11 cellular contexts compared by ENCODE assay signal in genomic region chr19:2045501-2046045, GRCh38. TPM values are rescaled to one million over a fixed set of nuclear protein-coding genes. Genes with fewer than 3 reads are reported as not detected.
DNase-seq lines count a peak whose midpoint lies in the region; ATAC-seq, FAIRE-seq and TF ChIP-seq lines count a peak whose summit lies in the region.
"Had no signal": no experiment of that assay in that cellular context is flagged by ENCODE, and none has a peak within 500 bp of the region (broad histone marks: within the 10 kb centered on the region; RNA-seq: fewer than 3 reads in every experiment).

No MANE protein-coding gene starts in this region.

- no peaks in the 10 kb centered on the region for H3K9me3 Mint-ChIP-seq in activated CD4-positive, alpha-beta T cell treated with anti-CD3 and anti-CD28 coated beads, Interleukin-2, amount 10 ng/mL, durations not matched to agents 24 days and 14 days
- no peaks in the 10 kb centered on the region for H3K9me3 Mint-ChIP-seq in activated CD4-positive, alpha-beta T cell treated with anti-CD3 and anti-CD28 coated beads for 36 hours (ENCODE audit: low read depth)
- H3K9me3 Mint-ChIP-seq: nephron progenitor cell had no signal

- H3K4me1 Mint-ChIP-seq in activated CD4-positive, alpha-beta T cell treated with anti-CD3 and anti-CD28 coated beads, Interleukin-2, amount 10 ng/mL, durations not matched to agents 24 days and 14 days, result peaks cover 27% of the 10 kb centered on the region
- peaks cover 39% of the 10 kb centered on the region for H3K4me1 Mint-ChIP-seq in activated CD4-positive, alpha-beta T cell treated with anti-CD3 and anti-CD28 coated beads for 36 hours

- no peaks in the 10 kb centered on the region for H3K27me3 ChIP-seq in GM12878 (replicated peaks in 1 of 2; ENCODE audit: control insufficient read depth in 2 of 2, insufficient read depth in 2 of 2, low read length in 1 of 2)
- H3K27me3 ChIP-seq in tibial nerve, result no peaks in the 10 kb centered on the region

- peak; percentile 66 for DNase-seq in activated CD4-positive, alpha-beta T cell treated with anti-CD3 and anti-CD28 coated beads, Interleukin-2, amount 10 ng/mL, durations not matched to agents 24 days and 14 days
- no peak for DNase-seq in activated CD4-positive, alpha-beta T cell treated with anti-CD3 and anti-CD28 coated beads for 36 hours
- no peak for DNase-seq in GM12878 (ENCODE audit: low read depth, low spot score)
- DNase-seq in lower leg skin (ENCODE audit: low spot score in 2 of 2), result peak; percentile 24 to 87
- no peak for DNase-seq in tibial nerve (ENCODE audit: low spot score in 2 of 2)
- DNase-seq in stimulated activated naive CD8-positive, alpha-beta T cell treated with anti-CD3 and anti-CD28 coated beads, Interleukin-15, Interleukin-2, amounts not matched to agents 100 U/mL and 50 U/mL, for 24 hours, result no peak
- no peak for DNase-seq in NCI-H774 (lab: John Stamatoyannopoulos, UW)
- DNase-seq: activated T-cell treated with anti-CD3 and anti-CD28 coated beads for 4 hours, nephron progenitor cell, SHP77 had no signal

- 0 out of 2 replicates have a peak overlapping the region, but pooled peaks have one; percentile 2 for H3K4me2 ChIP-seq in GM12878 (ENCODE audit: control insufficient read depth, insufficient read depth)

- peaks cover 16 to 17% of the 10 kb centered on the region in 2 experiments for H3K36me3 ChIP-seq in GM12878 (ENCODE audit: control insufficient read depth in 2 of 2, insufficient read depth in 2 of 2, low read length in 1 of 2)
- H3K36me3 ChIP-seq in tibial nerve, result peaks cover 0 to 64% (median 26%) of the 10 kb centered on the region in 3 donors

- peaks cover 75% of the 10 kb centered on the region for H3K79me2 ChIP-seq in GM12878 (ENCODE audit: control insufficient read depth, insufficient read depth, low read length)

- no peak for FAIRE-seq in GM12878 (lab: Jason Lieb, UNC)

- TF ChIP-seq EP300 in GM12878 (IDR thresholded peaks at IDR 0.05; ENCODE audit: borderline replicate concordance in 1 of 2, control insufficient read depth in 1 of 2, low read depth in 2 of 2, low read length in 2 of 2), result no peak
- no peak for TF ChIP-seq EP300 in tibial nerve (IDR thresholded peaks at IDR 0.05)

- RAD21 ChIA-PET in GM12878 (lab: Charles Lee; ENCODE audit: unreplicated experiment), result interaction anchor here (0.5 kb wide), 2 partner anchors 26 to 40 kb away, joined by 3 to 4 read pairs; no protein-coding TSS in a partner anchor

- H3K4me3 ChIP-seq in GM12878 (no peak overlapping the region), lower leg skin (ENCODE audit: low read depth, poor library complexity, severe bottlenecking) (no peak overlapping the region), tibial nerve (peak overlapping the region in 1 of 4 donors; percentile 8)

- POLR2A ChIA-PET in activated CD4-positive, alpha-beta T cell treated with anti-CD3 and anti-CD28 coated beads for 36 hours (lab: Charles Lee), result no interaction called here
- POLR2A ChIA-PET in GM12878 (lab: Charles Lee), result no interaction called here

- WGBS in GM12878 (ENCODE audit: insufficient coverage, insufficient replicate concordance, low lambda C conversion rate, missing lambda C conversion rate), result 63% methylated on average over 11 of the region's 14 CpGs
- 33 to 42% methylated on average over 11 to 12 of the region's 14 CpGs for WGBS in lower leg skin, 2 donors
- 55 to 58% methylated on average over 11 to 14 of the region's 14 CpGs for WGBS in tibial nerve, 2 donors

- no peak for ATAC-seq in activated CD4-positive, alpha-beta T cell treated with anti-CD3 and anti-CD28 coated beads for 36 hours
- ATAC-seq in GM12878 (no peak), GM21576 (IDR thresholded peaks at IDR 0.05; ENCODE audit: unreplicated experiment) (no peak)
- ATAC-seq in stimulated activated naive CD8-positive, alpha-beta T cell treated with anti-CD3 and anti-CD28 coated beads, Interleukin-15, Interleukin-2, amounts not matched to agents 100 U/mL and 50 U/mL, for 24 hours, result no peak

- no peak overlapping the region for H3K27ac Mint-ChIP-seq in activated CD4-positive, alpha-beta T cell treated with anti-CD3 and anti-CD28 coated beads, Interleukin-2, amount 10 ng/mL, durations not matched to agents 24 days and 14 days
- H3K27ac Mint-ChIP-seq in activated CD4-positive, alpha-beta T cell treated with anti-CD3 and anti-CD28 coated beads for 36 hours, result no peak overlapping the region

- H3K27ac ChIP-seq in GM12878 (ENCODE audit: control insufficient read depth, insufficient read depth) (no peak overlapping the region), tibial nerve (peak overlapping the region; percentile 99)

- H3K9me3 ChIP-seq in GM12878 (replicated peaks; ENCODE audit: control insufficient read depth, insufficient read depth, low read length), result no peaks in the 10 kb centered on the region
- H3K9me3 ChIP-seq in tibial nerve, result no peaks in the 10 kb centered on the region

- no peak overlapping the region for H3K4me3 Mint-ChIP-seq in activated CD4-positive, alpha-beta T cell treated with anti-CD3 and anti-CD28 coated beads, Interleukin-2, amount 10 ng/mL, durations not matched to agents 24 days and 14 days
- H3K4me3 Mint-ChIP-seq in activated CD4-positive, alpha-beta T cell treated with anti-CD3 and anti-CD28 coated beads for 36 hours, result no peak overlapping the region
- H3K4me3 Mint-ChIP-seq: nephron progenitor cell had no signal

- H3K27me3 Mint-ChIP-seq in activated CD4-positive, alpha-beta T cell treated with anti-CD3 and anti-CD28 coated beads, Interleukin-2, amount 10 ng/mL, durations not matched to agents 24 days and 14 days, result no peaks in the 10 kb centered on the region
- H3K27me3 Mint-ChIP-seq in activated CD4-positive, alpha-beta T cell treated with anti-CD3 and anti-CD28 coated beads for 36 hours, result no peaks in the 10 kb centered on the region

- no peak for TF ChIP-seq RAD21 in GM12878 (IDR thresholded peaks at IDR 0.05; ENCODE audit: insufficient read depth, low read depth, low read length)

- in situ Hi-C loops in GM12878 (cut with MboI), result no loop called here

- TF ChIP-seq CTCF in GM12878 (IDR thresholded peaks at IDR 0.05 in 2 of 3, conservative IDR thresholded peaks at IDR 0.05 in 1 of 3; ENCODE audit: control insufficient read depth in 2 of 3, extremely low read depth in 1 of 3, insufficient read depth in 1 of 3, low read depth in 3 of 3, low read length in 3 of 3) (no peak), lower leg skin (IDR thresholded peaks at IDR 0.05) (no peak), tibial nerve (IDR thresholded peaks at IDR 0.05) (no peak)

- H2AFZ ChIP-seq in GM12878 (ENCODE audit: control insufficient read depth, low read depth, low read length), result no peak overlapping the region

- intact Hi-C loops in activated CD4-positive, alpha-beta T cell treated with anti-CD3 and anti-CD28 coated beads, Interleukin-2, amount 10 ng/mL, durations not matched to agents 24 days and 14 days (cut with micrococcal nuclease), result no loop called here
- intact Hi-C loops in activated CD4-positive, alpha-beta T cell treated with anti-CD3 and anti-CD28 coated beads for 36 hours (cut with DNase I, micrococcal nuclease), result no loop called here
- intact Hi-C loops in GM12878 (cut with micrococcal nuclease; ENCODE audit: unreplicated experiment), result no loop called here
- intact Hi-C loops in lower leg skin (cut with DNase I; ENCODE audit: low total_unique reads), result no loop called here

- H3K4me1 ChIP-seq in GM12878 (ENCODE audit: control insufficient read depth, insufficient read depth, low read length) (peaks cover 48% of the 10 kb centered on the region), tibial nerve (peaks cover 0 to 91% (median 87%) of the 10 kb centered on the region in 4 donors)

- no peak overlapping the region for H3K9ac ChIP-seq in GM12878 (ENCODE audit: control insufficient read depth, insufficient read depth, low read length)

- BruUV-seq in GM12878 (replicated peaks; lab: Mats Ljungman, UMichigan), result no TSS peak

- peaks cover 29% of the 10 kb centered on the region for H3K36me3 Mint-ChIP-seq in activated CD4-positive, alpha-beta T cell treated with anti-CD3 and anti-CD28 coated beads, Interleukin-2, amount 10 ng/mL, durations not matched to agents 24 days and 14 days (ENCODE audit: low read depth)
- peaks cover 16% of the 10 kb centered on the region for H3K36me3 Mint-ChIP-seq in activated CD4-positive, alpha-beta T cell treated with anti-CD3 and anti-CD28 coated beads for 36 hours (ENCODE audit: low read depth)

- CTCF ChIA-PET in activated CD4-positive, alpha-beta T cell treated with anti-CD3 and anti-CD28 coated beads for 36 hours (lab: Charles Lee), result no interaction called here
- CTCF ChIA-PET in GM12878 (lab: Yijun Ruan, JAX), result no interaction called here

- no peak for TF ChIP-seq POLR2A in GM12878 (IDR thresholded peaks at IDR 0.05; ENCODE audit: low read depth, low read length)
- TF ChIP-seq POLR2A in lower leg skin (IDR thresholded peaks at IDR 0.05), result no peak
- TF ChIP-seq POLR2A in tibial nerve (IDR thresholded peaks at IDR 0.05), result no peak

- SMC1A ChIA-PET in GM12878 (lab: Charles Lee; ENCODE audit: uncharacterized antibody, unreplicated experiment), result no interaction called here

- peaks cover 14% of the 10 kb centered on the region for H4K20me1 ChIP-seq in GM12878 (ENCODE audit: control insufficient read depth, insufficient read depth)

RNA-seq across cellular contexts. Expression of gene MKNK2, which starts 5.5 kb away (rescaled TPM):
- total RNA-seq in activated CD4-positive, alpha-beta T cell treated with anti-CD3 and anti-CD28 coated beads, Interleukin-2, amount 10 ng/mL, durations not matched to agents 24 days and 14 days, result 159 and 169 TPM in 2 replicates
- 100 to 1,000 TPM; 139 to 155 TPM for total RNA-seq in activated CD4-positive, alpha-beta T cell treated with anti-CD3 and anti-CD28 coated beads for 36 hours
- 200 and 243 TPM in 2 replicates for total RNA-seq in GM12878 (2013; cell fraction: nucleolus; rRNA removed)
- total RNA-seq in GM12878 (2014; rRNA removed) (159 and 168 TPM in 2 replicates), GM12878 (2014; rRNA removed; fragmentation: Illumina TruSeq; extraction: Trizol) (70.3 and 77.9 TPM in 2 replicates), GM12878 (2021) (365 and 378 TPM in 2 replicates), lower leg skin (100 to 1,000 TPM; 224 to 367 (median 251) TPM), tibial nerve (100 to 1,000 TPM; 126 to 265 (median 152) TPM)
- 99.4 TPM for polyA plus RNA-seq in GM12878 (2011; ENCODE audit: low read depth)
- polyA plus RNA-seq in GM12878 (2011; rRNA removed) (113 and 223 TPM in 2 replicates), GM12878 (2014; fragmentation: Illumina TruSeq; extraction: Trizol) (29.6 and 61.9 TPM in 2 replicates), GM12878 (2014; fragmentation: Nextera tagmentation; extraction: Ambion mirVana) (10 to 100 TPM in 1 of 2 experiments, 1 to 10 TPM in 1; 9.6 to 17.6 TPM), GM12878 (2014; rRNA removed) (195 and 218 TPM in 2 replicates), GM12878 (2016; fragmentation: Nextera tagmentation; extraction: Ambion mirVana) (10 to 100 TPM; 38.3 to 53.3 TPM)
- polyA plus RNA-seq in GM12878 (2011; cell fraction: cytosol; rRNA removed), result 264 and 354 TPM in 2 replicates
- 566 and 615 TPM in 2 replicates for polyA plus RNA-seq in GM12878 (2011; cell fraction: nucleus; rRNA removed)
- 257 and 345 TPM in 2 replicates for polyA plus RNA-seq in GM12878 (2012)
- 188 and 408 TPM in 2 replicates for polyA minus RNA-seq in GM12878 (2011; rRNA and poly(A)+ RNA removed)
- polyA minus RNA-seq in GM12878 (2011; cell fraction: cytosol; rRNA and poly(A)+ RNA removed), result 223 and 291 TPM in 2 replicates
- 114 and 130 TPM in 2 replicates for polyA minus RNA-seq in GM12878 (2011; cell fraction: nucleus; rRNA and poly(A)+ RNA removed)

RNA-seq across cellular contexts. Expression of gene BTBD2, which starts 30.1 kb away (rescaled TPM):
- 25.8 and 30.2 TPM in 2 replicates for total RNA-seq in activated CD4-positive, alpha-beta T cell treated with anti-CD3 and anti-CD28 coated beads, Interleukin-2, amount 10 ng/mL, durations not matched to agents 24 days and 14 days
- 10 to 100 TPM; 46.7 to 61.8 TPM for total RNA-seq in activated CD4-positive, alpha-beta T cell treated with anti-CD3 and anti-CD28 coated beads for 36 hours
- 28.6 and 36.5 TPM in 2 replicates for total RNA-seq in GM12878 (2013; cell fraction: nucleolus; rRNA removed)
- 18.3 and 19.9 TPM in 2 replicates for total RNA-seq in GM12878 (2014; rRNA removed)
- 8.2 and 10.6 TPM in 2 replicates for total RNA-seq in GM12878 (2014; rRNA removed; fragmentation: Illumina TruSeq; extraction: Trizol)
- total RNA-seq in GM12878 (2021), result 62.2 and 66.2 TPM in 2 replicates
- 14.1 TPM for polyA plus RNA-seq in GM12878 (2011; ENCODE audit: low read depth)
- polyA plus RNA-seq in GM12878 (2011; rRNA removed), result 8.8 and 18.6 TPM in 2 replicates
- polyA plus RNA-seq in GM12878 (2011; cell fraction: cytosol; rRNA removed), result 17.6 and 23.3 TPM in 2 replicates
- polyA plus RNA-seq in GM12878 (2011; cell fraction: nucleus; rRNA removed), result 31.2 and 32.5 TPM in 2 replicates
- 56.8 and 72.7 TPM in 2 replicates for polyA plus RNA-seq in GM12878 (2012)
- polyA plus RNA-seq in GM12878 (2014; fragmentation: Illumina TruSeq; extraction: Trizol), result 3.2 and 10.1 TPM in 2 replicates
- under 1 TPM; 0.13 to 0.37 TPM for polyA plus RNA-seq in GM12878 (2014; fragmentation: Nextera tagmentation; extraction: Ambion mirVana)
- polyA plus RNA-seq in GM12878 (2014; rRNA removed), result 45.4 and 50.9 TPM in 2 replicates
- polyA plus RNA-seq in GM12878 (2016; fragmentation: Nextera tagmentation; extraction: Ambion mirVana), result 1 to 10 TPM; 4.5 to 5.5 TPM
- 7.7 and 16.5 TPM in 2 replicates for polyA minus RNA-seq in GM12878 (2011; rRNA and poly(A)+ RNA removed)
- 16.2 TPM in 2 replicates for polyA minus RNA-seq in GM12878 (2011; cell fraction: cytosol; rRNA and poly(A)+ RNA removed)
- 5.9 and 13.0 TPM in 2 replicates for polyA minus RNA-seq in GM12878 (2011; cell fraction: nucleus; rRNA and poly(A)+ RNA removed)
- 10 to 100 TPM; 85.0 to 99.3 (median 94.9) TPM for total RNA-seq in lower leg skin
- 10 to 100 TPM; 54.0 to 94.5 (median 73.5) TPM for total RNA-seq in tibial nerve

RNA-seq across cellular contexts. Expression of gene MOB3A, which starts 50.6 kb away (rescaled TPM):
- 184 and 185 TPM in 2 replicates for total RNA-seq in activated CD4-positive, alpha-beta T cell treated with anti-CD3 and anti-CD28 coated beads, Interleukin-2, amount 10 ng/mL, durations not matched to agents 24 days and 14 days
- total RNA-seq in activated CD4-positive, alpha-beta T cell treated with anti-CD3 and anti-CD28 coated beads for 36 hours, result 100 to 1,000 TPM; 148 to 156 TPM
- 153 and 159 TPM in 2 replicates for total RNA-seq in GM12878 (2013; cell fraction: nucleolus; rRNA removed)
- 56.6 and 69.6 TPM in 2 replicates for total RNA-seq in GM12878 (2014; rRNA removed)
- 32.7 and 40.5 TPM in 2 replicates for total RNA-seq in GM12878 (2014; rRNA removed; fragmentation: Illumina TruSeq; extraction: Trizol)
- 176 and 181 TPM in 2 replicates for total RNA-seq in GM12878 (2021)
- 73.8 TPM for polyA plus RNA-seq in GM12878 (2011; ENCODE audit: low read depth)
- polyA plus RNA-seq in GM12878 (2011; rRNA removed), result 71.7 and 229 TPM in 2 replicates
- polyA plus RNA-seq in GM12878 (2011; cell fraction: cytosol; rRNA removed), result 315 and 350 TPM in 2 replicates
- polyA plus RNA-seq in GM12878 (2011; cell fraction: nucleus; rRNA removed), result 137 and 163 TPM in 2 replicates
- 168 TPM in 2 replicates for polyA plus RNA-seq in GM12878 (2012)
- polyA plus RNA-seq in GM12878 (2014; fragmentation: Illumina TruSeq; extraction: Trizol), result 54.2 and 82.9 TPM in 2 replicates
- polyA plus RNA-seq in GM12878 (2014; fragmentation: Nextera tagmentation; extraction: Ambion mirVana), result 10 to 100 TPM in 1 of 2 experiments, 1 to 10 TPM in 1; 7.5 to 10.9 TPM
- 123 and 147 TPM in 2 replicates for polyA plus RNA-seq in GM12878 (2014; rRNA removed)
- polyA plus RNA-seq in GM12878 (2016; fragmentation: Nextera tagmentation; extraction: Ambion mirVana), result 10 to 100 TPM; 79.3 to 79.5 TPM
- 236 and 392 TPM in 2 replicates for polyA minus RNA-seq in GM12878 (2011; rRNA and poly(A)+ RNA removed)
- polyA minus RNA-seq in GM12878 (2011; cell fraction: cytosol; rRNA and poly(A)+ RNA removed), result 239 TPM in 2 replicates
- polyA minus RNA-seq in GM12878 (2011; cell fraction: nucleus; rRNA and poly(A)+ RNA removed), result 54.2 and 86.9 TPM in 2 replicates
- total RNA-seq in lower leg skin, result 10 to 100 TPM; 26.4 to 46.0 (median 34.5) TPM
- 10 to 100 TPM; 31.7 to 70.8 (median 35.2) TPM for total RNA-seq in tibial nerve

RNA-seq across cellular contexts. Expression of gene IZUMO4, which starts 51.1 kb away (rescaled TPM):
- 9.5 and 10.0 TPM in 2 replicates for total RNA-seq in activated CD4-positive, alpha-beta T cell treated with anti-CD3 and anti-CD28 coated beads, Interleukin-2, amount 10 ng/mL, durations not matched to agents 24 days and 14 days
- 10 to 100 TPM; 15.2 to 16.6 TPM for total RNA-seq in activated CD4-positive, alpha-beta T cell treated with anti-CD3 and anti-CD28 coated beads for 36 hours
- total RNA-seq in GM12878 (2013; cell fraction: nucleolus; rRNA removed), result 35.1 and 37.8 TPM in 2 replicates
- total RNA-seq in GM12878 (2014; rRNA removed), result 20.7 and 22.3 TPM in 2 replicates
- total RNA-seq in GM12878 (2014; rRNA removed; fragmentation: Illumina TruSeq; extraction: Trizol), result 7.2 and 7.6 TPM in 2 replicates
- total RNA-seq in GM12878 (2021), result 12.0 and 14.6 TPM in 2 replicates
- polyA plus RNA-seq in GM12878 (2011; ENCODE audit: low read depth), result 16.5 TPM
- 14.2 and 22.9 TPM in 2 replicates for polyA plus RNA-seq in GM12878 (2011; rRNA removed)
- polyA plus RNA-seq in GM12878 (2011; cell fraction: cytosol; rRNA removed), result 23.3 and 39.9 TPM in 2 replicates
- 285 and 407 TPM in 2 replicates for polyA plus RNA-seq in GM12878 (2011; cell fraction: nucleus; rRNA removed)
- polyA plus RNA-seq in GM12878 (2012), result 52.8 and 57.2 TPM in 2 replicates
- polyA plus RNA-seq in GM12878 (2014; fragmentation: Illumina TruSeq; extraction: Trizol), result 3.8 and 7.3 TPM in 2 replicates
- polyA plus RNA-seq in GM12878 (2014; fragmentation: Nextera tagmentation; extraction: Ambion mirVana), result 1 to 10 TPM in 1 of 2 experiments, under 1 TPM in 1; 0.53 to 1.9 TPM
- 27.1 and 30.3 TPM in 2 replicates for polyA plus RNA-seq in GM12878 (2014; rRNA removed)
- 1 to 10 TPM; 5.5 to 6.9 TPM for polyA plus RNA-seq in GM12878 (2016; fragmentation: Nextera tagmentation; extraction: Ambion mirVana)
- polyA minus RNA-seq in GM12878 (2011; rRNA and poly(A)+ RNA removed), result 7.2 and 11.1 TPM in 2 replicates
- polyA minus RNA-seq in GM12878 (2011; cell fraction: cytosol; rRNA and poly(A)+ RNA removed), result 4.0 and 5.9 TPM in 2 replicates
- polyA minus RNA-seq in GM12878 (2011; cell fraction: nucleus; rRNA and poly(A)+ RNA removed), result 23.2 and 25.0 TPM in 2 replicates
- total RNA-seq in lower leg skin, result 1 to 10 TPM in 3 of 4 donors, under 1 TPM in 1; 0.25 to 8.8 (median 4.3) TPM
- 10 to 100 TPM; 28.6 to 46.3 (median 33.2) TPM for total RNA-seq in tibial nerve

Comparison
In these comparisons a context has a peak if more than half of its experiments do, and no peak if none do; other contexts are left out.
1. DNase-seq: peak in activated CD4-positive, alpha-beta T cell treated with anti-CD3 and anti-CD28 coated beads, Interleukin-2, amount 10 ng/mL, durations not matched to agents 24 days and 14 days (single experiment) and lower leg skin (2 of 2); none in activated CD4-positive, alpha-beta T cell treated with anti-CD3 and anti-CD28 coated beads for 36 hours (single experiment), GM12878 (single experiment), tibial nerve (0 of 2), stimulated activated naive CD8-positive, alpha-beta T cell treated with anti-CD3 and anti-CD28 coated beads, Interleukin-15, Interleukin-2, amounts not matched to agents 100 U/mL and 50 U/mL, for 24 hours (single experiment) and NCI-H774 (single experiment).